7 cellular contexts compared by ENCODE assay signal in the genomic region with DNA sequence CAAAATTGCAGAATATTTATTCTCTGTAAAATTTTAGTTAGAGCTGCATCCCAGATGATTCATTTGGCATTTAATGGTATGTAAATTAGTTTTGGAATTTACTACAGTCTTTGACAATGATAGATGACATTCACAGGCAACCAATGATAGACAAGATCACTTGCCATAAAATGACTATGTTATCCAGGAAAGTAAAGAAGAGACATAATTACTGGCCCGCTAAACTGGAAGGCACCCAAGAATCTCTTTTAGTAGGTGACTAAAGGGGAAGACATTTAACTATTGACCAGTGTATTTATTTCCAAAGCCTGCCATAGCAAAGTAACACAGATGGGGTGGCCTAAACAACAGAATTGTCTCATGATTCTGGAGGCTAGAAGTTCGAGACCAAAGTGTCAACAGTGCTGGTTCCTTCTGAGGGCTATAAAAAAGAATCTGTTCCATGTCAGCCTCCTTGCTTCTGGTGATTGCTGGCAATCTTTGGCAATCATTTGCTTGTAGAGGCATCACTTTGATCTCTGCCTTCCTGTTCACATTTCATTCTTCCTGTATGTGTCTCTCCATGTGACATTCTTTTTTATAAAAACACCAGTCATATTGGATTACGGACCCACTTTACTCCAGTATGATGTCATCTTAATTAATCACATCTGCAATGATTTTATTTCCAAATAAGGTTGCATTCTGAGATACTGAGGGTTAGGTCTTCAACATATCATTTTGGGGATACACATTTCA.
DNase-seq lines count a peak whose midpoint lies in the region; TF ChIP-seq lines count a peak whose summit lies in the region.
"Not testable (repeated sequence)": the region's sequence is repeated elsewhere in the genome, so short reads cannot be mapped to it uniquely, and the experiment has no call there.

No MANE protein-coding gene starts in this region.

- H3K36me3 ChIP-seq in MG63 = not testable (repeated sequence)

- peaks cover 11% of the 10 kb centered on the region for H3K27me3 Mint-ChIP-seq in MCF 10A (ENCODE audit: insufficient read depth, unreplicated experiment)

- not testable (repeated sequence) for H3K4me3 ChIP-seq in MG63

- DNase-seq in AG20443 (ENCODE audit: low spot score) (peak; percentile 50), HCEC 1CT (peak; percentile 92), MG63 (peak; percentile 51), T1000 (lab: John Stamatoyannopoulos, UW) (peak; percentile 69), MCF 10A (ENCODE audit: unreplicated experiment) (peak; percentile 27), fibroblast of the conjunctiva (ENCODE audit: low read depth) (peak; percentile 6), myocyte (ENCODE audit: low read depth) (peak; percentile 67)

- H3K27ac Mint-ChIP-seq in MCF 10A (ENCODE audit: low read depth, unreplicated experiment) = not testable (repeated sequence)

- H3K9me3 ChIP-seq in MG63 = not testable (repeated sequence)

- intact Hi-C loops in MCF 10A (cut with micrococcal nuclease) = not testable (repeated sequence)

- H3K4me1 Mint-ChIP-seq in MCF 10A (ENCODE audit: insufficient read depth, unreplicated experiment) = not testable (repeated sequence)

- H3K27me3 ChIP-seq in MG63 = not testable (repeated sequence)

- TF ChIP-seq CTCF in MCF 10A (IDR thresholded peaks at IDR 0.05; ENCODE audit: unreplicated experiment) = not testable (repeated sequence)

- CTCF ChIA-PET in MCF 10A (lab: Yijun Ruan, JAX) = not testable (repeated sequence)

- H3K4me3 Mint-ChIP-seq in MCF 10A (ENCODE audit: unreplicated experiment) = not testable (repeated sequence)

- not testable (repeated sequence) for BruUV-seq in MCF 10A (replicated peaks; lab: Mats Ljungman, UMichigan)

- POLR2A ChIA-PET in MCF 10A (lab: Yijun Ruan, JAX) = not testable (repeated sequence)

- H3K36me3 Mint-ChIP-seq in MCF 10A (ENCODE audit: insufficient read depth, unreplicated experiment) = not testable (repeated sequence)

- not testable (repeated sequence) for H3K9me3 Mint-ChIP-seq in MCF 10A (ENCODE audit: unreplicated experiment)

Comparison
In these comparisons a context has a peak if more than half of its experiments do, and no peak if none do; other contexts are left out.
1. DNase-seq: peak in every context shown above with its lines; median percentile 92 in HCEC 1CT; 69 in T1000; 67 in myocyte; 51 in MG63; 50 in AG20443; 27 in MCF 10A; 6 in fibroblast of the conjunctiva.